ENCODE assay signal across 20 cellular contexts in genomic region chr6:170038717-170039116, GRCh38.
DNase-seq lines count a peak whose midpoint lies in the region; ATAC-seq and TF ChIP-seq lines count a peak whose summit lies in the region.
"Had no signal": no experiment of that assay in that cellular context is flagged by ENCODE, and none has a peak within 500 bp of the region (broad histone marks: within the 10 kb centered on the region; RNA-seq: fewer than 3 reads in every experiment).

No MANE protein-coding gene starts in this region.

- TF ChIP-seq POLR2A in erythroblast (IDR thresholded peaks at IDR 0.05; ENCODE audit: low read length) = no peak

- intact Hi-C loops in left ventricle myocardium superior (cut with micrococcal nuclease) = no loop called here
- intact Hi-C loops in cardiac septum (cut with DNase I) = no loop called here
- intact Hi-C loops in sciatic nerve (cut with DNase I) = no loop called here

- no peak for ATAC-seq in left ventricle myocardium superior
- ATAC-seq in left lobe of liver = no peak
- ATAC-seq in sciatic nerve = no peak
- no peak for ATAC-seq in GM21447 (IDR thresholded peaks at IDR 0.05; ENCODE audit: unreplicated experiment)
- ATAC-seq in HG02885 (IDR thresholded peaks at IDR 0.05; ENCODE audit: poor library complexity, unreplicated experiment) = no peak
- ATAC-seq: CD8-positive, alpha-beta T cell had no signal

- peak; percentile 5 for DNase-seq in left ventricle myocardium superior
- DNase-seq in cardiac septum (ENCODE audit: low spot score) = no peak
- DNase-seq in left lobe of liver (ENCODE audit: low spot score) = peak; percentile 22
- DNase-seq in sciatic nerve (ENCODE audit: low spot score) = peak; percentile 31
- no peak for DNase-seq in erythroblast (lab: John Stamatoyannopoulos, UW)
- no peak for DNase-seq in activated effector memory CD4-positive, alpha-beta T cell treated with Interleukin-2 at 50 U/mL for 16 hours
- DNase-seq: AML-193; C1 segment of cervical spinal cord; CD8-positive, alpha-beta T cell; DMS153; Karpas-422; MV-4-11; NCI-H1105 treated with DMSO at 0.1 percent for 48 hours; NCI-H1694 treated with DMSO at 0.1 percent for 48 hours; NCI-H2081 treated with DMSO at 0.1 percent for 48 hours; NCI-H2171 treated with DMSO at 0.1 percent for 48 hours; NCI-H524 treated with DMSO at 0.1 percent for 48 hours; OCI-M1 had no signal

Comparison
In these comparisons a context has a peak if more than half of its experiments do, and no peak if none do; other contexts are left out.
1. DNase-seq: peak in left ventricle myocardium superior (single experiment), left lobe of liver (single experiment) and sciatic nerve (single experiment); none in cardiac septum (single experiment), erythroblast (0 of 2) and activated effector memory CD4-positive, alpha-beta T cell treated with Interleukin-2 at 50 U/mL for 16 hours (single experiment).